In the genomic region with DNA sequence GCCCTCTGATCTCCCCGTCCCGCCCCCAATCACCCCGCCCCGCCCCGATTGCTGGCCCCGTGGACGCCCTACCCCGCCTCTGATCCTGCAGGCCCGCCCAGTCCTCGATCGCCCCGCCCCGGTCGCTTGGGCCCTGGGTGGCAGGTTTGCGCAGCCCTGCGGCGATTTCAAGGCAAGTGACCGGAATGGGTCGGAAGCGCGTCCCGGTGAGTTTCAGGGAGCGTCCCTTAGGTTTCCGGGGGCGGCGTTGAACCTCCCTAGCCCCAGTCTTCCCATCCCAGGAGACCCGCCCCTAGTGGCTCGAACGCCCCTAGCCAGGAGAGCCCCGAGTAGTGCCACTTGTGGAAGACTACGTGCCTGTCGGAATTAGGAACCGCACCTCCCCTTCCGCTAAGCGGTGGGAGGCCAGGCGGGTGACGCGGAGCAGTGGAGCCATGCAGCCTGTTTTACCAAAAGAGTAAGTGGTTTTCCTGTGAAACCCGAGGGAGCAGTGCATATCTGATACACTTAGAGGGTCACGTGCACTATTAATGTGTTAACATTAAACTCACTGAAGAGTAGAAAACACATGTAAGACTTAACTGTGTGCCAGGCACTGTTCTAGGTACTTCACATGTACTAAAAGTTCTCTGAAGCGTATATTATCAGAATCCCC, we compare ENCODE assay signal across 8 cellular contexts. TPM values are rescaled to one million over a fixed set of nuclear protein-coding genes. Genes with fewer than 3 reads are reported as not detected.
A peak's percentile ranks its signal among the peaks of the same experiment; 100 is the strongest.
DNase-seq lines count a peak whose midpoint lies in the region; ATAC-seq and TF ChIP-seq lines count a peak whose summit lies in the region.

No MANE protein-coding gene starts in this region.

- H3K36me3 Mint-ChIP-seq in activated CD4-positive, alpha-beta T cell treated with anti-CD3 and anti-CD28 coated beads for 36 hours (ENCODE audit: low read depth) = peaks cover 2% of the 10 kb centered on the region

- no peaks in the 10 kb centered on the region for H3K27me3 ChIP-seq in colonic mucosa

- H3K4me1 ChIP-seq in colonic mucosa = no peaks in the 10 kb centered on the region

- peak overlapping the region; percentile 89 for H3K4me3 Mint-ChIP-seq in activated CD4-positive, alpha-beta T cell treated with anti-CD3 and anti-CD28 coated beads for 36 hours

- POLR2A ChIA-PET in activated CD4-positive, alpha-beta T cell treated with anti-CD3 and anti-CD28 coated beads for 36 hours (lab: Charles Lee) = interaction anchor here (0.7 kb wide), 1 partner anchor 59 kb away, joined by 5 read pairs; no protein-coding TSS in a partner anchor

- H3K4me3 ChIP-seq in colonic mucosa = peak overlapping the region; percentile 71

- TF ChIP-seq CTCF in AG09319 (IDR thresholded peaks at IDR 0.05; ENCODE audit: low read depth, low read length) (peak; percentile 38), colonic mucosa (IDR thresholded peaks at IDR 0.05) (no peak)

- CTCF ChIA-PET in activated CD4-positive, alpha-beta T cell treated with anti-CD3 and anti-CD28 coated beads for 36 hours (lab: Charles Lee) = interaction anchor here (0.9 to 1.8 kb wide), 3 partner anchors 20 to 226 kb away, joined by 3 to 5 read pairs (median 3); no protein-coding TSS in a partner anchor

- H3K27me3 Mint-ChIP-seq in activated CD4-positive, alpha-beta T cell treated with anti-CD3 and anti-CD28 coated beads for 36 hours = no peaks in the 10 kb centered on the region

- peak overlapping the region; percentile 70 to 88 for H3K9ac ChIP-seq in colonic mucosa (ENCODE audit: low read depth in 2 of 2, low read length in 2 of 2)

- H3K36me3 ChIP-seq in colonic mucosa = no peaks in the 10 kb centered on the region

- intact Hi-C loops in activated CD4-positive, alpha-beta T cell treated with anti-CD3 and anti-CD28 coated beads for 36 hours (cut with DNase I, micrococcal nuclease) = loop anchor here (1.0 to 2.0 kb wide), 10 partner anchors 71 to 639 kb away; a partner anchor contains a TSS
- intact Hi-C loops in colonic mucosa (cut with DNase I) = loop anchor here (10.0 kb wide), 1 partner anchor 125 kb away; no protein-coding TSS in a partner anchor

- H3K9me3 Mint-ChIP-seq in activated CD4-positive, alpha-beta T cell treated with anti-CD3 and anti-CD28 coated beads for 36 hours (ENCODE audit: low read depth) = no peaks in the 10 kb centered on the region

- DNase-seq in AG09319 (ENCODE audit: extremely low read depth, low read depth) (peak; percentile 44), NCI-H460 (ENCODE audit: extremely low read depth, low read depth) (peak; percentile 87), colonic mucosa (peak; percentile 97), left lobe of liver (ENCODE audit: low spot score) (peak; percentile 98)
- peak; percentile 97 for DNase-seq in activated CD4-positive, alpha-beta T cell treated with anti-CD3 and anti-CD28 coated beads for 36 hours
- DNase-seq in stimulated activated CD4-positive, alpha-beta T cell treated with anti-CD3 and anti-CD28 coated beads, Interleukin-2, amount 100 ng/mL, for 4 hours (ENCODE audit: low read depth) = peak; percentile 79

- no peaks in the 10 kb centered on the region for H3K9me3 ChIP-seq in colonic mucosa

- H3K27ac Mint-ChIP-seq in activated CD4-positive, alpha-beta T cell treated with anti-CD3 and anti-CD28 coated beads for 36 hours = peak overlapping the region; percentile 93

- H3K27ac ChIP-seq in colonic mucosa = peak overlapping the region; percentile 95

- peaks cover 17% of the 10 kb centered on the region for H3K4me1 Mint-ChIP-seq in activated CD4-positive, alpha-beta T cell treated with anti-CD3 and anti-CD28 coated beads for 36 hours

- ATAC-seq in GM18870 (IDR thresholded peaks at IDR 0.05; ENCODE audit: unreplicated experiment) (peak; percentile 58), HG03108 (IDR thresholded peaks at IDR 0.05; ENCODE audit: unreplicated experiment) (peak; percentile 66), left lobe of liver (peak; percentile 94)
- ATAC-seq in activated CD4-positive, alpha-beta T cell treated with anti-CD3 and anti-CD28 coated beads for 36 hours = peak; percentile 95

RNA-seq across cellular contexts. Expression of a gene that starts 0.3 kb away (rescaled TPM):
- total RNA-seq in NCI-H460 (2014; rRNA removed; shearing (Covaris generic)) = 2.7 and 2.9 TPM in 2 replicates
- polyA plus RNA-seq in NCI-H460 (2014; cell fraction: nucleus; rRNA removed) = 3.1 and 4.1 TPM in 2 replicates
- total RNA-seq in activated CD4-positive, alpha-beta T cell treated with anti-CD3 and anti-CD28 coated beads for 36 hours = 1 to 10 TPM; 3.5 to 4.3 TPM
- total RNA-seq in colonic mucosa (1 to 10 TPM; 2.1 to 2.9 TPM), left lobe of liver (3.2 TPM)

Comparison
In these comparisons a context has a peak if more than half of its experiments do, and no peak if none do; other contexts are left out.
1. Peak in every context shown above with its lines: DNase-seq, ATAC-seq, H3K4me3 ChIP-seq and H3K27ac ChIP-seq.
2. DNase-seq: peak in every context shown above with its lines; median percentile 98 in left lobe of liver; 97 in activated CD4-positive, alpha-beta T cell treated with anti-CD3 and anti-CD28 coated beads for 36 hours; 97 in colonic mucosa; 87 in NCI-H460; 79 in stimulated activated CD4-positive, alpha-beta T cell treated with anti-CD3 and anti-CD28 coated beads, Interleukin-2, amount 100 ng/mL, for 4 hours; 44 in AG09319.